25 cellular contexts compared by ENCODE assay signal in genomic region chr11:130437848-130438247, GRCh38. TPM values are rescaled to one million over a fixed set of nuclear protein-coding genes. Genes with fewer than 3 reads are reported as not detected.
DNase-seq lines count a peak whose midpoint lies in the region; ATAC-seq, FAIRE-seq and TF ChIP-seq lines count a peak whose summit lies in the region.
"Had no signal": no experiment of that assay in that cellular context is flagged by ENCODE, and none has a peak within 500 bp of the region (broad histone marks: within the 10 kb centered on the region; RNA-seq: fewer than 3 reads in every experiment).

No MANE protein-coding gene starts in this region.

- H2AK9ac ChIP-seq in IMR-90 (replicated peaks; ENCODE audit: low read depth, low read length, poor library complexity): no peak overlapping the region

- H3K4ac ChIP-seq in IMR-90 (ENCODE audit: low read depth, low read length): peak overlapping the region; percentile 8; the same call in 1 of the 2 replicates

- H3K9ac ChIP-seq in IMR-90 (ENCODE audit: low read depth, low read length) (no peak overlapping the region), keratinocyte (ENCODE audit: control insufficient read depth, extremely low read depth, insufficient read depth, low read length) (no peak overlapping the region)
- H3K9ac ChIP-seq: GM23248 had no signal

- H4K5ac ChIP-seq in IMR-90 (ENCODE audit: low read depth, low read length): no peak overlapping the region

- dilution Hi-C loops in IMR-90 (cut with HindIII; ENCODE audit: low sequenced_read_pairs, unreplicated experiment): loop anchor here (25.0 kb wide), 1 partner anchor 424 kb away; no protein-coding TSS in a partner anchor
- dilution Hi-C loops in keratinocyte (cut with MboI; ENCODE audit: extremely low pct_ligation_motif_present, low sequenced_read_pairs): no loop called here

- no peak overlapping the region for H3K18ac ChIP-seq in IMR-90 (ENCODE audit: low read depth, low read length)

- H3K36me3 ChIP-seq in IMR-90 (ENCODE audit: control insufficient read depth, insufficient read depth, low read length): no peaks in the 10 kb centered on the region
- no peaks in the 10 kb centered on the region for H3K36me3 ChIP-seq in keratinocyte (ENCODE audit: control insufficient read depth in 2 of 2, extremely low read depth in 1 of 2, insufficient read depth in 2 of 2, low read length in 2 of 2)
- no peaks in the 10 kb centered on the region for H3K36me3 ChIP-seq in adrenal gland (replicated peaks in 1 of 2)
- H3K36me3 ChIP-seq: HAP-1 had no signal

- intact Hi-C loops in IMR-90 (cut with micrococcal nuclease) (loop anchor here (10.0 kb wide), 1 partner anchor 777 kb away; no protein-coding TSS in a partner anchor), left ventricle myocardium superior (cut with micrococcal nuclease) (loop anchor here (2.0 to 10.0 kb wide), 2 partner anchors 423 to 457 kb away; no protein-coding TSS in a partner anchor), adrenal gland (cut with DNase I) (loop anchor here (5.0 to 10.0 kb wide), 2 partner anchors 387 to 424 kb away; no protein-coding TSS in a partner anchor)

- no peak overlapping the region for H3K23ac ChIP-seq in IMR-90 (ENCODE audit: low read depth, low read length)

- H3K27me3 Mint-ChIP-seq in activated T-helper 17 cell treated with anti-CD3 and anti-CD28 coated beads, Interleukin-2, amount 50 U/mL, for 72 hours: peaks cover 9% of the 10 kb centered on the region

- in situ Hi-C loops in IMR-90 (cut with MboI; ENCODE audit: low sequenced_read_pairs): loop anchor here (5.0 kb wide), 1 partner anchor 414 kb away; no protein-coding TSS in a partner anchor

- POLR2A ChIA-PET in IMR-90 (lab: Charles Lee; ENCODE audit: unreplicated experiment): no interaction called here

- H3K9me3 ChIP-seq in IMR-90 (ENCODE audit: control insufficient read depth, insufficient read depth, low read length) (peaks cover 3% of the 10 kb centered on the region; the same call in 1 of the 2 replicates), keratinocyte (ENCODE audit: control insufficient read depth, low read depth, low read length) (no peaks in the 10 kb centered on the region), adrenal gland (replicated peaks in 1 of 3) (no peaks in the 10 kb centered on the region)
- H3K9me3 ChIP-seq: HAP-1 had no signal

- 0 out of 2 replicates have a peak overlapping the region, but pooled peaks have one; percentile 11 for H3K14ac ChIP-seq in IMR-90 (replicated peaks; ENCODE audit: low read depth, low read length)

- no peak overlapping the region for H2BK5ac ChIP-seq in IMR-90 (ENCODE audit: low read depth, low read length, poor library complexity, severe bottlenecking)

- H2BK15ac ChIP-seq in IMR-90 (ENCODE audit: low read depth, low read length): no peak overlapping the region

- no peaks in the 10 kb centered on the region for H3K27me3 ChIP-seq in IMR-90 (ENCODE audit: control insufficient read depth, insufficient read depth, low read length)
- no peaks in the 10 kb centered on the region for H3K27me3 ChIP-seq in keratinocyte (ENCODE audit: control insufficient read depth, extremely low read depth, insufficient read depth, low read length)
- peaks cover 3% of the 10 kb centered on the region for H3K27me3 ChIP-seq in adrenal gland

- FAIRE-seq in keratinocyte (lab: Jason Lieb, UNC): peak; percentile 79
- FAIRE-seq: GM18507 had no signal

- H4K20me1 ChIP-seq in IMR-90 (ENCODE audit: insufficient read depth, low read length) (no peaks in the 10 kb centered on the region), keratinocyte (ENCODE audit: control insufficient read depth, extremely low read depth, insufficient read depth, low read length) (no peaks in the 10 kb centered on the region)

- H3K79me1 ChIP-seq in IMR-90 (ENCODE audit: low read depth in 1 of 2, low read length in 2 of 2): no peaks in the 10 kb centered on the region

- peak overlapping the region; percentile 24 to 48 for H3K27ac Mint-ChIP-seq in activated naive CD4-positive, alpha-beta T cell treated with anti-CD3 and anti-CD28 coated beads, Interleukin-2, amount 50 U/mL, for 72 hours
- peak overlapping the region; percentile 21 for H3K27ac Mint-ChIP-seq in activated T-helper 17 cell treated with anti-CD3 and anti-CD28 coated beads, Interleukin-2, amount 50 U/mL, for 72 hours
- H3K27ac Mint-ChIP-seq: CD14-positive monocyte had no signal

- H2BK120ac ChIP-seq in IMR-90 (ENCODE audit: low read depth, low read length): no peak overlapping the region

- H3K9me1 ChIP-seq in IMR-90 (ENCODE audit: insufficient read depth, low read length) (0 out of 2 replicates have a peak, but pooled peaks cover 3% of the 10 kb centered on the region), keratinocyte (ENCODE audit: control insufficient read depth, extremely low read depth, insufficient read depth, low read length) (no peaks in the 10 kb centered on the region)

- H3K4me3 ChIP-seq in IMR-90 (ENCODE audit: insufficient read depth, low read depth, low read length) (no peak overlapping the region), keratinocyte (ENCODE audit: control insufficient read depth in 2 of 3, extremely low read depth in 1 of 3, insufficient read depth in 2 of 3, low read depth in 1 of 3, low read length in 3 of 3) (no peak overlapping the region), adrenal gland (no peak overlapping the region)
- H3K4me3 ChIP-seq: GM23248, HAP-1, SK-N-MC had no signal

- no peak for TF ChIP-seq POLR2A in IMR-90 (IDR thresholded peaks at IDR 0.05; ENCODE audit: low read depth, low read length)
- TF ChIP-seq POLR2A in adrenal gland (IDR thresholded peaks at IDR 0.05): no peak

- no peak overlapping the region for H2AFZ ChIP-seq in IMR-90 (replicated peaks; ENCODE audit: low read length, poor library complexity)
- peak overlapping the region; percentile 80 for H2AFZ ChIP-seq in keratinocyte (ENCODE audit: control insufficient read depth, low read length)
- H2AFZ ChIP-seq: GM23248 had no signal

- TF ChIP-seq RAD21 in IMR-90 (IDR thresholded peaks at IDR 0.05; ENCODE audit: low read length): no peak

- no peak overlapping the region for H4K8ac ChIP-seq in IMR-90 (ENCODE audit: low read depth in 2 of 2, low read length in 2 of 2)

- 95% methylated on average over 2 of the region's 7 CpGs; no CpG with 5 or more reads in 1 of the 2 experiments for WGBS in IMR-90 (ENCODE audit: extremely low coverage in 2 of 2, insufficient read length in 1 of 2), 2 experiments
- 85 to 95% (median 87%) methylated on average over 7 of the region's 7 CpGs for WGBS in adrenal gland, 4 donors

- H2BK20ac ChIP-seq in IMR-90 (ENCODE audit: low read depth, low read length): no peak overlapping the region

- H3K4me2 ChIP-seq in IMR-90 (ENCODE audit: low read depth, low read length) (no peak overlapping the region), keratinocyte (ENCODE audit: control insufficient read depth, extremely low read depth, insufficient read depth, low read depth, low read length) (peak overlapping the region; percentile 62)

- peak overlapping the region; percentile 16 for H2AK5ac ChIP-seq in IMR-90 (ENCODE audit: low read depth, low read length)

- peaks cover 10% of the 10 kb centered on the region for H3K4me1 Mint-ChIP-seq in activated T-helper 17 cell treated with anti-CD3 and anti-CD28 coated beads, Interleukin-2, amount 50 U/mL, for 72 hours

- TF ChIP-seq CTCF in IMR-90 (conservative IDR thresholded peaks at IDR 0.05; ENCODE audit: low read depth, low read length) (no peak), keratinocyte (optimal IDR thresholded peaks at IDR 0.05 in 1 of 3, IDR thresholded peaks at IDR 0.05 in 1 of 3, conservative IDR thresholded peaks at IDR 0.05 in 1 of 3; ENCODE audit: extremely low read depth in 1 of 3, insufficient read depth in 2 of 3, low read length in 3 of 3) (no peak), adrenal gland (IDR thresholded peaks at IDR 0.05) (no peak)

- DNase-seq in activated naive CD4-positive, alpha-beta T cell treated with anti-CD3 and anti-CD28 coated beads, Interleukin-2, amount 50 U/mL, for 72 hours (ENCODE audit: low spot score in 2 of 2): no peak
- DNase-seq in activated naive CD4-positive, alpha-beta T cell treated with Interleukin-2 at 50 U/mL for 16 hours: no peak
- no peak for DNase-seq in IMR-90
- no peak for DNase-seq in keratinocyte (ENCODE audit: low read depth, low spot score)
- no peak for DNase-seq in midbrain (lab: John Stamatoyannopoulos, UW)
- no peak for DNase-seq in left ventricle myocardium superior
- DNase-seq in adrenal gland: no peak
- DNase-seq: AML-193, DMS53, GDM1, GM23248, MM.1S, NCI-H1092 treated with DMSO at 0.1 percent for 48 hours, NCI-H2081, NCI-H446 treated with DMSO at 0.1 percent for 48 hours, NCI-H526 treated with DMSO at 0.1 percent for 48 hours, SHP77 had no signal

- no peak for ATAC-seq in activated naive CD4-positive, alpha-beta T cell treated with anti-CD3 and anti-CD28 coated beads, Interleukin-2, amount 50 U/mL, for 72 hours
- ATAC-seq in IMR-90 (ENCODE audit: low read depth) (no peak), left ventricle myocardium superior (no peak)
- no peak for ATAC-seq in activated T-helper 17 cell treated with anti-CD3 and anti-CD28 coated beads, Interleukin-2, amount 50 U/mL, for 72 hours (replicated peaks)

- no peaks in the 10 kb centered on the region for H3K79me2 ChIP-seq in keratinocyte (ENCODE audit: control insufficient read depth, insufficient read depth, low read length)

- no peak overlapping the region for H3K4me3 Mint-ChIP-seq in activated T-helper 17 cell treated with anti-CD3 and anti-CD28 coated beads, Interleukin-2, amount 50 U/mL, for 72 hours
- H3K4me3 Mint-ChIP-seq: CD14-positive monocyte had no signal

- no peak overlapping the region for H3K56ac ChIP-seq in IMR-90 (ENCODE audit: extremely low read depth, insufficient read depth, low read length)

- H3K9me3 Mint-ChIP-seq in activated naive CD4-positive, alpha-beta T cell treated with anti-CD3 and anti-CD28 coated beads, Interleukin-2, amount 50 U/mL, for 72 hours: no peaks in the 10 kb centered on the region
- no peaks in the 10 kb centered on the region for H3K9me3 Mint-ChIP-seq in activated T-helper 17 cell treated with anti-CD3 and anti-CD28 coated beads, Interleukin-2, amount 50 U/mL, for 72 hours

- no peak overlapping the region for H3K27ac ChIP-seq in IMR-90 (ENCODE audit: insufficient read depth, low read length)
- H3K27ac ChIP-seq in keratinocyte (ENCODE audit: control insufficient read depth, insufficient read depth, low read length): peak overlapping the region; percentile 23
- H3K27ac ChIP-seq in adrenal gland: no peak overlapping the region
- H3K27ac ChIP-seq: GM23248, SK-N-MC had no signal

- no peak overlapping the region for H4K91ac ChIP-seq in IMR-90 (ENCODE audit: insufficient read depth, low read depth, low read length)

- peaks cover 8% of the 10 kb centered on the region for H3K4me1 ChIP-seq in IMR-90 (ENCODE audit: control insufficient read depth, insufficient read depth, low read length)
- peaks cover 35% of the 10 kb centered on the region for H3K4me1 ChIP-seq in keratinocyte (ENCODE audit: control insufficient read depth, extremely low read depth, insufficient read depth, low read length)
- H3K4me1 ChIP-seq in adrenal gland (replicated peaks in 1 of 2): peaks cover 0 to 5% of the 10 kb centered on the region in 2 donors

- CTCF ChIA-PET in IMR-90 (lab: Yijun Ruan, JAX): interaction anchor here (0.7 to 0.8 kb wide), 2 partner anchors 300 to 424 kb away, joined by 3 read pairs; no protein-coding TSS in a partner anchor

- no peaks in the 10 kb centered on the region for H3K36me3 Mint-ChIP-seq in activated naive CD4-positive, alpha-beta T cell treated with anti-CD3 and anti-CD28 coated beads, Interleukin-2, amount 50 U/mL, for 72 hours
- H3K36me3 Mint-ChIP-seq in activated T-helper 17 cell treated with anti-CD3 and anti-CD28 coated beads, Interleukin-2, amount 50 U/mL, for 72 hours (ENCODE audit: low read depth): no peaks in the 10 kb centered on the region
- H3K36me3 Mint-ChIP-seq: CD14-positive monocyte had no signal

- BruUV-seq in IMR-90 (replicated peaks; lab: Mats Ljungman, UMichigan): no TSS peak

RNA-seq across cellular contexts. Expression of gene ADAMTS8, which starts 9.4 kb away (rescaled TPM):
- total RNA-seq in activated naive CD4-positive, alpha-beta T cell treated with anti-CD3 and anti-CD28 coated beads, Interleukin-2, amount 50 U/mL, for 72 hours: not detected
- under 0.01 TPM in 2 replicates for total RNA-seq in IMR-90 (2012; rRNA removed)
- polyA plus RNA-seq in IMR-90 (2012; rRNA removed): 0.39 and 0.60 TPM in 2 replicates
- polyA plus RNA-seq in IMR-90 (2012; cell fraction: cytosol; rRNA removed): 0.30 and 1.3 TPM in 2 replicates
- polyA plus RNA-seq in IMR-90 (2012; cell fraction: nucleus; rRNA removed; ENCODE audit: low replicate concordance): 0.39 and 0.83 TPM in 2 replicates
- not detected for total RNA-seq in activated T-helper 17 cell treated with anti-CD3 and anti-CD28 coated beads, Interleukin-2, amount 50 U/mL, for 72 hours
- 0.05 TPM in 1 of 3 replicates, not detected in the others for polyA plus RNA-seq in keratinocyte
- polyA plus RNA-seq in keratinocyte (2011; ENCODE audit: low read depth): not detected
- not detected in 2 replicates for polyA plus RNA-seq in keratinocyte (2011; cell fraction: cytosol; rRNA removed)
- 0.08 and 0.09 TPM in 2 replicates for polyA plus RNA-seq in keratinocyte (2011; cell fraction: nucleus; rRNA removed)
- not detected in 2 replicates for polyA plus RNA-seq in keratinocyte (2012; ENCODE audit: low replicate concordance)
- 0.20 TPM in 1 of 3 replicates, not detected in the others for polyA minus RNA-seq in keratinocyte
- not detected for polyA minus RNA-seq in keratinocyte (2011; cell fraction: cytosol; rRNA and poly(A)+ RNA removed)
- not detected in 2 replicates for polyA minus RNA-seq in keratinocyte (2011; cell fraction: nucleus; rRNA and poly(A)+ RNA removed)
- 0.42 TPM for total RNA-seq in left ventricle myocardium superior
- under 1 TPM in 5 of 8 donors, not detected in 3; 0.07 to 0.32 (median 0.14) TPM for total RNA-seq in adrenal gland
- polyA plus RNA-seq in adrenal gland: 1 to 10 TPM in 1 of 3 donors, under 1 TPM in 2; 0.09 to 1.4 (median 0.48) TPM
- total RNA-seq: A172, LHCN-M2, RPMI7951 had no signal
- polyA plus RNA-seq: CD14-positive monocyte had no signal

RNA-seq across cellular contexts. Expression of gene ADAMTS15, which starts 10.6 kb away (rescaled TPM):
- total RNA-seq in activated naive CD4-positive, alpha-beta T cell treated with anti-CD3 and anti-CD28 coated beads, Interleukin-2, amount 50 U/mL, for 72 hours: not detected
- 3.0 and 3.1 TPM in 2 replicates for total RNA-seq in IMR-90 (2012; rRNA removed)
- 4.7 and 5.0 TPM in 2 replicates for polyA plus RNA-seq in IMR-90 (2012; rRNA removed)
- 3.3 and 6.1 TPM in 2 replicates for polyA plus RNA-seq in IMR-90 (2012; cell fraction: cytosol; rRNA removed)
- 9.5 and 11.7 TPM in 2 replicates for polyA plus RNA-seq in IMR-90 (2012; cell fraction: nucleus; rRNA removed; ENCODE audit: low replicate concordance)
- not detected for total RNA-seq in activated T-helper 17 cell treated with anti-CD3 and anti-CD28 coated beads, Interleukin-2, amount 50 U/mL, for 72 hours
- polyA plus RNA-seq in keratinocyte: 0.30 to 1.2 TPM (median 0.30 TPM) in 3 replicates
- polyA plus RNA-seq in keratinocyte (2011; ENCODE audit: low read depth): 0.12 TPM
- polyA plus RNA-seq in keratinocyte (2011; cell fraction: cytosol; rRNA removed): 0.08 and 0.12 TPM in 2 replicates
- 1.0 TPM in 2 replicates for polyA plus RNA-seq in keratinocyte (2011; cell fraction: nucleus; rRNA removed)
- polyA plus RNA-seq in keratinocyte (2012; ENCODE audit: low replicate concordance): 0.45 and 1.8 TPM in 2 replicates
- polyA minus RNA-seq in keratinocyte: 0.76 to 3.5 TPM (median 0.90 TPM) in 3 replicates
- not detected for polyA minus RNA-seq in keratinocyte (2011; cell fraction: cytosol; rRNA and poly(A)+ RNA removed)
- 1.4 and 1.7 TPM in 2 replicates for polyA minus RNA-seq in keratinocyte (2011; cell fraction: nucleus; rRNA and poly(A)+ RNA removed)
- total RNA-seq in left ventricle myocardium superior: 34.4 TPM
- total RNA-seq in adrenal gland: 1 to 10 TPM; 1.4 to 3.0 (median 2.2) TPM
- polyA plus RNA-seq in adrenal gland: 1 to 10 TPM in 2 of 3 donors, under 1 TPM in 1; 0.68 to 3.7 (median 3.4) TPM
- polyA plus RNA-seq: CD14-positive monocyte had no signal
